In genomic region chr9:113219972-113220371, GRCh38 we compare ENCODE assay signal across 8 cellular contexts. TPM values are rescaled to one million over a fixed set of nuclear protein-coding genes. Genes with fewer than 3 reads are reported as not detected.
A peak's percentile ranks its signal among the peaks of the same experiment; 100 is the strongest.
DNase-seq lines count a peak whose midpoint lies in the region; ATAC-seq, FAIRE-seq and TF ChIP-seq lines count a peak whose summit lies in the region.

No MANE protein-coding gene starts in this region.

- H2BK5ac ChIP-seq in trophoblast cell (ENCODE audit: low read depth, low read length, poor library complexity), result no peak overlapping the region

- no peak for TF ChIP-seq POLR2A in endothelial cell of umbilical vein (IDR thresholded peaks at IDR 0.05; ENCODE audit: low read depth, low read length)

- H3K9ac ChIP-seq in endothelial cell of umbilical vein (replicated peaks; ENCODE audit: extremely low read depth, insufficient read depth, low read length) (peak overlapping the region; percentile 95), trophoblast cell (ENCODE audit: low read length) (no peak overlapping the region)

- peaks cover 25% of the 10 kb centered on the region for H3K4me1 ChIP-seq in endothelial cell of umbilical vein (ENCODE audit: control insufficient read depth, extremely low read depth, insufficient read depth, low read length)
- peaks cover 6 to 9% of the 10 kb centered on the region in 2 experiments for H3K4me1 ChIP-seq in trophoblast cell (ENCODE audit: control insufficient read depth in 1 of 2, insufficient read depth in 2 of 2, low read length in 2 of 2)

- no peak overlapping the region for H4K91ac ChIP-seq in trophoblast cell (ENCODE audit: low read depth, low read length)

- H2AFZ ChIP-seq in endothelial cell of umbilical vein (ENCODE audit: low read depth, low read length) (no peak overlapping the region), trophoblast cell (ENCODE audit: insufficient read depth, low read length, poor library complexity) (no peak overlapping the region)

- dilution Hi-C loops in endothelial cell of umbilical vein (cut with MboI; ENCODE audit: extremely low pct_ligation_motif_present, low sequenced_read_pairs), result no loop called here

- no peaks in the 10 kb centered on the region for H4K20me1 ChIP-seq in endothelial cell of umbilical vein (replicated peaks; ENCODE audit: control insufficient read depth, extremely low read depth, insufficient read depth, low read length)

- H4K8ac ChIP-seq in trophoblast cell (ENCODE audit: low read depth, low read length), result no peak overlapping the region

- ATAC-seq in HG02798 (IDR thresholded peaks at IDR 0.05; ENCODE audit: poor library complexity, unreplicated experiment), result peak; percentile 45

- H3K4me2 ChIP-seq in endothelial cell of umbilical vein (ENCODE audit: insufficient read depth, low read length) (peak overlapping the region; percentile 88), trophoblast cell (ENCODE audit: low read length) (peak overlapping the region; percentile 65)

- H3K14ac ChIP-seq in trophoblast cell (ENCODE audit: low read length), result no peak overlapping the region

- no peak overlapping the region for H3K4ac ChIP-seq in trophoblast cell (ENCODE audit: low read depth, low read length)

- H2BK12ac ChIP-seq in trophoblast cell (ENCODE audit: low read length), result no peak overlapping the region

- H3K79me2 ChIP-seq in endothelial cell of umbilical vein (ENCODE audit: control insufficient read depth, insufficient read depth, low read length) (peaks cover 56% of the 10 kb centered on the region), trophoblast cell (ENCODE audit: control insufficient read depth, insufficient read depth, low read length, poor library complexity) (peaks cover 10% of the 10 kb centered on the region)

- H3K27ac ChIP-seq in endothelial cell of umbilical vein (ENCODE audit: insufficient read depth, low read depth, low read length) (no peak overlapping the region), trophoblast cell (ENCODE audit: low read depth, low read length) (no peak overlapping the region)

- POLR2A ChIA-PET in endothelial cell of umbilical vein (lab: Charles Lee), result interaction anchor here (1.4 kb wide), 1 partner anchor 55 kb away, joined by 5 read pairs; the partner anchor contains the start of genes CDC26 and PRPF4

- WGBS in trophoblast cell (ENCODE audit: extremely low coverage, insufficient coverage, insufficient read length), result no CpG with 5 or more reads among the region's 1 CpG

- H3K18ac ChIP-seq in trophoblast cell (ENCODE audit: low read length), result no peak overlapping the region

- intact Hi-C loops in endothelial cell of umbilical vein (cut with micrococcal nuclease), result no loop called here

- H3K9me3 ChIP-seq in endothelial cell of umbilical vein (replicated peaks; ENCODE audit: control insufficient read depth, insufficient read depth, low read length) (no peaks in the 10 kb centered on the region), trophoblast cell (ENCODE audit: insufficient read depth, low read depth, low read length) (no peaks in the 10 kb centered on the region)

- no peak for FAIRE-seq in endothelial cell of umbilical vein (lab: Jason Lieb, UNC)

- H3K79me1 ChIP-seq in trophoblast cell (ENCODE audit: low read length), result peaks cover 6% of the 10 kb centered on the region

- no peak overlapping the region for H3K23ac ChIP-seq in trophoblast cell (ENCODE audit: low read length)

- CTCF ChIA-PET in endothelial cell of umbilical vein (lab: Charles Lee), result interaction anchor here (0.7 to 2.4 kb wide), 5 partner anchors 17 to 888 kb away, joined by 3 to 16 read pairs (median 3); partner anchors contain the start of genes CDC26 and PRPF4

- no peak overlapping the region for H2AK5ac ChIP-seq in trophoblast cell (ENCODE audit: low read length)

- H4K12ac ChIP-seq in trophoblast cell (ENCODE audit: low read depth, low read length), result no peak overlapping the region

- TF ChIP-seq CTCF in endothelial cell of umbilical vein (IDR thresholded peaks at IDR 0.05; ENCODE audit: extremely low read depth in 1 of 2, insufficient read depth in 1 of 2, low read depth in 1 of 2, low read length in 2 of 2), result no peak

- H3K27me3 ChIP-seq in endothelial cell of umbilical vein (ENCODE audit: control insufficient read depth in 2 of 2, insufficient read depth in 2 of 2, low read length in 2 of 2) (no peaks in the 10 kb centered on the region), trophoblast cell (ENCODE audit: insufficient read depth, low read length) (no peaks in the 10 kb centered on the region)

- peak; percentile 10 for DNase-seq in stimulated activated CD4-positive, alpha-beta T cell treated with anti-CD3 and anti-CD28 coated beads, Interleukin-15, amount 100 ng/mL, for 24 hours
- no peak for DNase-seq in stimulated activated CD4-positive, alpha-beta T cell treated with anti-CD3 and anti-CD28 coated beads, Interleukin-4, amount 100 ng/mL, for 4 hours
- DNase-seq in OCI-M1 (lab: John Stamatoyannopoulos, UW), result peak; percentile 37
- no peak for DNase-seq in endothelial cell of umbilical vein (ENCODE audit: low read depth, low spot score)
- peak in 1 of 2 donors; percentile 19 for DNase-seq in trophoblast cell
- DNase-seq in NCI-H748 (lab: John Stamatoyannopoulos, UW; ENCODE audit: unreplicated experiment), result no peak
- no peak for DNase-seq in stimulated activated naive CD4-positive, alpha-beta T cell (lab: John Stamatoyannopoulos, UW)

- no peaks in the 10 kb centered on the region for H3K9me1 ChIP-seq in endothelial cell of umbilical vein (replicated peaks; ENCODE audit: control insufficient read depth, extremely low read depth, insufficient read depth, low read length)

- H3K36me3 ChIP-seq in endothelial cell of umbilical vein (ENCODE audit: control insufficient read depth in 2 of 2, extremely low read depth in 1 of 2, insufficient read depth in 2 of 2, low read length in 2 of 2), result no peaks in the 10 kb centered on the region
- peaks cover 0 to 4% of the 10 kb centered on the region in 2 experiments for H3K36me3 ChIP-seq in trophoblast cell (ENCODE audit: control insufficient read depth in 1 of 2, insufficient read depth in 2 of 2, low read length in 2 of 2)

- no TSS peak for BruUV-seq in endothelial cell of umbilical vein (replicated peaks; lab: Mats Ljungman, UMichigan)

- peak overlapping the region; percentile 70 to 94 (median 89) for H3K4me3 ChIP-seq in endothelial cell of umbilical vein (replicated peaks in 1 of 3; ENCODE audit: insufficient read depth in 1 of 3, low read depth in 1 of 3, low read length in 3 of 3)
- H3K4me3 ChIP-seq in trophoblast cell (ENCODE audit: low read depth, low read length), result no peak overlapping the region

- H2BK120ac ChIP-seq in trophoblast cell (ENCODE audit: insufficient read depth, low read length, poor library complexity), result no peak overlapping the region

TF ChIP-seq in endothelial cell of umbilical vein, 7 proteins besides CTCF, POLR2A, EP300 and RAD21 (continues in another document):
- TF ChIP-seq MYC (IDR thresholded peaks at IDR 0.05; ENCODE audit: low read depth, low read length) (no peak), GATA2 (IDR thresholded peaks at IDR 0.05; ENCODE audit: insufficient read depth, insufficient read length, low read depth, low read length) (no peak), FOS (IDR thresholded peaks at IDR 0.05; ENCODE audit: borderline replicate concordance, insufficient read depth, low read length) (no peak), POLR2AphosphoS5 (IDR thresholded peaks at IDR 0.05; ENCODE audit: insufficient read depth, low read depth, low read length) (no peak), EZH2 (IDR thresholded peaks at IDR 0.05; ENCODE audit: borderline replicate concordance, low read depth, low read length, severe bottlenecking) (no peak)

RNA-seq across cellular contexts. Expression of gene FKBP15, which starts 1.1 kb away (rescaled TPM):
- 24.6 and 26.8 TPM in 2 replicates for total RNA-seq in endothelial cell of umbilical vein
- 16.8 and 24.7 TPM in 2 replicates for polyA plus RNA-seq in endothelial cell of umbilical vein
- polyA plus RNA-seq in endothelial cell of umbilical vein (2011; cell fraction: cytosol; rRNA removed), result 18.5 and 19.9 TPM in 2 replicates
- 54.7 and 64.3 TPM in 2 replicates for polyA plus RNA-seq in endothelial cell of umbilical vein (2011; cell fraction: nucleus; rRNA removed)
- polyA plus RNA-seq in endothelial cell of umbilical vein (2012), result 22.2 and 25.2 TPM in 2 replicates
- 60.2 and 61.6 TPM in 2 replicates for polyA minus RNA-seq in endothelial cell of umbilical vein
- polyA minus RNA-seq in endothelial cell of umbilical vein (2011; cell fraction: cytosol; rRNA and poly(A)+ RNA removed), result 22.2 TPM
- polyA minus RNA-seq in endothelial cell of umbilical vein (2011; cell fraction: nucleus; rRNA and poly(A)+ RNA removed), result 40.1 and 49.2 TPM in 2 replicates
- polyA plus RNA-seq in trophoblast cell (2013), result 15.4 and 16.5 TPM in 2 replicates

RNA-seq across cellular contexts. Expression of gene SLC31A1, which starts 1.4 kb away (rescaled TPM):
- 20.8 and 22.7 TPM in 2 replicates for total RNA-seq in endothelial cell of umbilical vein
- polyA plus RNA-seq in endothelial cell of umbilical vein, result 11.3 and 13.5 TPM in 2 replicates
- polyA plus RNA-seq in endothelial cell of umbilical vein (2011; cell fraction: cytosol; rRNA removed), result 13.5 and 14.7 TPM in 2 replicates
- polyA plus RNA-seq in endothelial cell of umbilical vein (2011; cell fraction: nucleus; rRNA removed), result 4.1 and 5.5 TPM in 2 replicates
- polyA plus RNA-seq in endothelial cell of umbilical vein (2012), result 23.8 and 24.1 TPM in 2 replicates
- polyA minus RNA-seq in endothelial cell of umbilical vein, result 19.5 and 20.4 TPM in 2 replicates
- 16.5 TPM for polyA minus RNA-seq in endothelial cell of umbilical vein (2011; cell fraction: cytosol; rRNA and poly(A)+ RNA removed)
- 5.2 and 6.4 TPM in 2 replicates for polyA minus RNA-seq in endothelial cell of umbilical vein (2011; cell fraction: nucleus; rRNA and poly(A)+ RNA removed)
- polyA plus RNA-seq in trophoblast cell (2013), result 60.3 and 63.7 TPM in 2 replicates

RNA-seq across cellular contexts. Expression of gene CDC26, which starts 55.4 kb away (rescaled TPM):
- total RNA-seq in endothelial cell of umbilical vein, result 36.9 and 37.5 TPM in 2 replicates
- polyA plus RNA-seq in endothelial cell of umbilical vein, result 17.6 and 25.7 TPM in 2 replicates
- 37.8 and 38.3 TPM in 2 replicates for polyA plus RNA-seq in endothelial cell of umbilical vein (2011; cell fraction: cytosol; rRNA removed)
- 14.9 and 23.6 TPM in 2 replicates for polyA plus RNA-seq in endothelial cell of umbilical vein (2011; cell fraction: nucleus; rRNA removed)
- 55.8 and 60.6 TPM in 2 replicates for polyA plus RNA-seq in endothelial cell of umbilical vein (2012)
- 16.8 and 18.9 TPM in 2 replicates for polyA minus RNA-seq in endothelial cell of umbilical vein
- 10.1 TPM for polyA minus RNA-seq in endothelial cell of umbilical vein (2011; cell fraction: cytosol; rRNA and poly(A)+ RNA removed)
- polyA minus RNA-seq in endothelial cell of umbilical vein (2011; cell fraction: nucleus; rRNA and poly(A)+ RNA removed), result 3.6 and 6.0 TPM in 2 replicates
- 39.5 and 42.0 TPM in 2 replicates for polyA plus RNA-seq in trophoblast cell (2013)

RNA-seq across cellular contexts. Expression of gene PRPF4, which starts 55.5 kb away (rescaled TPM):
- 24.2 and 25.8 TPM in 2 replicates for total RNA-seq in endothelial cell of umbilical vein
- 10.0 and 12.9 TPM in 2 replicates for polyA plus RNA-seq in endothelial cell of umbilical vein
- 18.6 and 20.8 TPM in 2 replicates for polyA plus RNA-seq in endothelial cell of umbilical vein (2011; cell fraction: cytosol; rRNA removed)
- 13.3 and 15.2 TPM in 2 replicates for polyA plus RNA-seq in endothelial cell of umbilical vein (2011; cell fraction: nucleus; rRNA removed)
- 29.0 and 37.2 TPM in 2 replicates for polyA plus RNA-seq in endothelial cell of umbilical vein (2012)
- polyA minus RNA-seq in endothelial cell of umbilical vein, result 12.5 and 16.4 TPM in 2 replicates
- 18.4 TPM for polyA minus RNA-seq in endothelial cell of umbilical vein (2011; cell fraction: cytosol; rRNA and poly(A)+ RNA removed)
- polyA minus RNA-seq in endothelial cell of umbilical vein (2011; cell fraction: nucleus; rRNA and poly(A)+ RNA removed), result 4.9 and 10.3 TPM in 2 replicates
- polyA plus RNA-seq in trophoblast cell (2013), result 22.6 and 23.5 TPM in 2 replicates

Comparison
In these comparisons a context has a peak if more than half of its experiments do, and no peak if none do; other contexts are left out.
1. DNase-seq: peak in stimulated activated CD4-positive, alpha-beta T cell treated with anti-CD3 and anti-CD28 coated beads, Interleukin-15, amount 100 ng/mL, for 24 hours (single experiment) and OCI-M1 (single experiment); none in stimulated activated CD4-positive, alpha-beta T cell treated with anti-CD3 and anti-CD28 coated beads, Interleukin-4, amount 100 ng/mL, for 4 hours (0 of 2), endothelial cell of umbilical vein (single experiment), NCI-H748 (single experiment) and stimulated activated naive CD4-positive, alpha-beta T cell (0 of 6).